Comparison of ENCODE assay signal across 17 cellular contexts in genomic region chr1:181986907-181987305, GRCh38.
"Had no signal": no experiment of that assay in that cellular context is flagged by ENCODE, and none has a peak within 500 bp of the region (broad histone marks: within the 10 kb centered on the region; RNA-seq: fewer than 3 reads in every experiment).

No MANE protein-coding gene starts in this region.

- H3K9me3 Mint-ChIP-seq: activated naive CD4-positive, alpha-beta T cell treated with anti-CD3 and anti-CD28 coated beads, Interleukin-2, amount 50 U/mL, for 72 hours; activated T-helper 2 cell treated with anti-CD3 and anti-CD28 coated beads, Interferon-gamma antibody, Interleukin-2, Interleukin-4, amounts not matched to agents 10 μg/mL and 5 μg/mL and 100 μg/mL, durations not matched to agents 14 hours and 24 hours and 36 hours; naive B cell; T-helper 1 cell treated with Interleukin-12 subunit alpha and Interleukin-12 subunit beta and Interleukin-4 antibody, amounts not matched to agents 30 μg/mL and 1 μg/mL, for 36 hours had no signal

- H3K4me1 Mint-ChIP-seq: naive B cell had no signal

- H3K4me3 Mint-ChIP-seq: T-helper 1 cell treated with Interleukin-12 subunit alpha and Interleukin-12 subunit beta and Interleukin-4 antibody, amounts not matched to agents 30 μg/mL and 1 μg/mL, for 36 hours had no signal

- H3K36me3 ChIP-seq: breast epithelium, prostate gland, suprapubic skin, upper lobe of right lung had no signal

- H3K4me1 ChIP-seq: breast epithelium, prostate gland, suprapubic skin, upper lobe of right lung had no signal

- ATAC-seq: activated naive CD4-positive, alpha-beta T cell treated with anti-CD3 and anti-CD28 coated beads, Interleukin-2, amount 50 U/mL, for 72 hours; left cardiac atrium; upper lobe of right lung had no signal

- H3K27me3 ChIP-seq: breast epithelium, suprapubic skin, upper lobe of right lung had no signal

- H3K36me3 Mint-ChIP-seq: activated naive CD4-positive, alpha-beta T cell treated with anti-CD3 and anti-CD28 coated beads, Interleukin-2, amount 50 U/mL, for 72 hours; naive B cell had no signal

- H3K4me3 ChIP-seq: breast epithelium, lung, prostate gland, suprapubic skin, upper lobe of right lung had no signal

- DNase-seq: activated CD4-positive, alpha-beta T cell treated with anti-CD3 and anti-CD28 coated beads, Interleukin-2, amount 50 U/mL, for 1 hour; activated CD4-positive, CD25-positive, alpha-beta regulatory T cell; activated T-cell treated with anti-CD3 and anti-CD28 coated beads for 4 hours; amniotic stem cell; effector CD4-positive, alpha-beta T cell; left cardiac atrium; naive B cell; stimulated activated CD4-positive, alpha-beta T cell treated with anti-CD3 and anti-CD28 coated beads, Interleukin-2, amount 100 ng/mL, for 48 hours; stimulated activated naive CD4-positive, alpha-beta T cell treated with Interleukin-2 at 50 U/mL for 16 hours; upper lobe of right lung had no signal

- H3K27ac Mint-ChIP-seq: activated T-helper 2 cell treated with anti-CD3 and anti-CD28 coated beads, Interferon-gamma antibody, Interleukin-2, Interleukin-4, amounts not matched to agents 10 μg/mL and 5 μg/mL and 100 μg/mL, durations not matched to agents 14 hours and 24 hours and 36 hours; naive B cell; T-helper 1 cell treated with Interleukin-12 subunit alpha and Interleukin-12 subunit beta and Interleukin-4 antibody, amounts not matched to agents 30 μg/mL and 1 μg/mL, for 36 hours had no signal

- H3K9me3 ChIP-seq: breast epithelium, prostate gland, suprapubic skin, upper lobe of right lung had no signal

- H3K27ac ChIP-seq: breast epithelium, prostate gland, suprapubic skin, upper lobe of right lung had no signal
